14 cellular contexts compared by ENCODE assay signal in genomic region chr11:122711831-122712378, GRCh38. TPM values are rescaled to one million over a fixed set of nuclear protein-coding genes. Genes with fewer than 3 reads are reported as not detected.
A peak's percentile ranks its signal among the peaks of the same experiment; 100 is the strongest.
DNase-seq lines count a peak whose midpoint lies in the region; ATAC-seq and TF ChIP-seq lines count a peak whose summit lies in the region.
"Had no signal": no experiment of that assay in that cellular context is flagged by ENCODE, and none has a peak within 500 bp of the region (broad histone marks: within the 10 kb centered on the region; RNA-seq: fewer than 3 reads in every experiment).

No MANE protein-coding gene starts in this region.

- H3K36me3 Mint-ChIP-seq in T-helper 2 cell treated with Interferon-gamma antibody and Interleukin-4, amounts not matched to agents 5 μg/mL and 100 μg/mL, for 36 hours (ENCODE audit: low read depth), result no peaks in the 10 kb centered on the region
- H3K36me3 Mint-ChIP-seq in nephron progenitor cell (ENCODE audit: low read depth), result no peaks in the 10 kb centered on the region

- DNase-seq in DND-41 (no peak), NCI-H1092 treated with DMSO at 0.1 percent for 48 hours (lab: John Stamatoyannopoulos, UW) (peak; percentile 39), astrocyte of the spinal cord (ENCODE audit: low read depth, low spot score) (peak; percentile 75), mesenchymal stem cell (peak; percentile 56), NCI-H2196 (lab: John Stamatoyannopoulos, UW; ENCODE audit: unreplicated experiment) (no peak), germinal center (ENCODE audit: low spot score) (no peak), nephron progenitor cell (no peak)
- DNase-seq in T-helper 2 cell treated with Interferon-gamma antibody and Interleukin-4, amounts not matched to agents 5 μg/mL and 100 μg/mL, for 36 hours (ENCODE audit: low spot score), result no peak
- DNase-seq: H7; mucosa of descending colon; NCI-H2029 treated with DMSO at 0.1 percent for 48 hours; SJCRH30; stimulated activated naive CD4-positive, alpha-beta T cell treated with Interleukin-2 at 50 U/mL for 16 hours had no signal

- H3K4me3 ChIP-seq in DND-41 (ENCODE audit: low read depth in 1 of 2, low read length in 2 of 2) (no peak overlapping the region), astrocyte of the spinal cord (ENCODE audit: low read depth, low read length) (no peak overlapping the region), mesenchymal stem cell (ENCODE audit: insufficient read depth in 1 of 2, low read depth in 1 of 2, low read length in 2 of 2) (no peak overlapping the region)
- H3K4me3 ChIP-seq: adrenal gland, mucosa of descending colon, SJCRH30 had no signal

- H3K4me2 ChIP-seq in DND-41 (ENCODE audit: insufficient read depth, low read length) (no peak overlapping the region), mesenchymal stem cell (ENCODE audit: low read length, poor library complexity, severe bottlenecking) (no peak overlapping the region)

- H2AFZ ChIP-seq in DND-41 (ENCODE audit: low read depth, low read length) (no peak overlapping the region), mesenchymal stem cell (ENCODE audit: low read depth, low read length) (no peak overlapping the region)

- H2BK15ac ChIP-seq in mesenchymal stem cell (ENCODE audit: low read depth, poor library complexity, severe bottlenecking), result no peak overlapping the region

- H3K27me3 Mint-ChIP-seq in T-helper 2 cell treated with Interferon-gamma antibody and Interleukin-4, amounts not matched to agents 5 μg/mL and 100 μg/mL, for 36 hours (ENCODE audit: low read depth), result peaks cover 5% of the 10 kb centered on the region
- H3K27me3 Mint-ChIP-seq in nephron progenitor cell (ENCODE audit: low read depth, poor library complexity), result peaks cover 6% of the 10 kb centered on the region

- H3K79me1 ChIP-seq in mesenchymal stem cell (replicated peaks; ENCODE audit: low read length, poor library complexity, severe bottlenecking), result peaks cover 19% of the 10 kb centered on the region

- H2AK5ac ChIP-seq in mesenchymal stem cell (ENCODE audit: low read length, severe bottlenecking), result peak overlapping the region; percentile 54

- no peak overlapping the region for H3K9ac ChIP-seq in DND-41 (ENCODE audit: low read depth, low read length)
- no peak overlapping the region for H3K9ac ChIP-seq in mesenchymal stem cell (ENCODE audit: low read length)

- no peak overlapping the region for H3K14ac ChIP-seq in mesenchymal stem cell (ENCODE audit: low read length in 2 of 2)

- H3K79me2 ChIP-seq in DND-41 (ENCODE audit: insufficient read depth, low read length), result peaks cover 90% of the 10 kb centered on the region

- no peak overlapping the region for H3K23ac ChIP-seq in mesenchymal stem cell (ENCODE audit: low read length in 2 of 2)

- in situ Hi-C loops in astrocyte of the spinal cord (cut with HindIII; ENCODE audit: low sequenced_read_pairs), result no loop called here

- no peak overlapping the region for H2BK12ac ChIP-seq in mesenchymal stem cell (ENCODE audit: low read length in 2 of 2)

- no peak overlapping the region for H4K91ac ChIP-seq in mesenchymal stem cell (ENCODE audit: low read length)

- H3K9me3 Mint-ChIP-seq in T-helper 2 cell treated with Interferon-gamma antibody and Interleukin-4, amounts not matched to agents 5 μg/mL and 100 μg/mL, for 36 hours, result no peaks in the 10 kb centered on the region
- no peaks in the 10 kb centered on the region for H3K9me3 Mint-ChIP-seq in nephron progenitor cell

- no peak overlapping the region for H2BK5ac ChIP-seq in mesenchymal stem cell (ENCODE audit: low read depth, low read length, poor library complexity, severe bottlenecking)

- H3K36me3 ChIP-seq in DND-41 (ENCODE audit: insufficient read depth, low read length) (peaks cover 30% of the 10 kb centered on the region), mesenchymal stem cell (ENCODE audit: control insufficient read depth in 1 of 2, insufficient read depth in 2 of 2, low read depth in 1 of 2, low read length in 2 of 2) (peaks cover 0 to 4% of the 10 kb centered on the region in 2 experiments)
- H3K36me3 ChIP-seq: adrenal gland, SJCRH30 had no signal

- H2BK120ac ChIP-seq in mesenchymal stem cell (ENCODE audit: low read depth, low read length), result no peak overlapping the region

- H3K4me1 ChIP-seq in DND-41 (ENCODE audit: insufficient read depth, low read length) (peaks cover 58% of the 10 kb centered on the region), mesenchymal stem cell (ENCODE audit: control insufficient read depth, insufficient read depth, low read depth, low read length) (peaks cover 21% of the 10 kb centered on the region)
- H3K4me1 ChIP-seq: adrenal gland, SJCRH30 had no signal

- no peak overlapping the region for H3K18ac ChIP-seq in mesenchymal stem cell (ENCODE audit: low read depth in 1 of 2, low read length in 2 of 2)

- H3K27me3 ChIP-seq in DND-41 (ENCODE audit: insufficient read depth, low read length, poor library complexity) (no peaks in the 10 kb centered on the region), mesenchymal stem cell (ENCODE audit: control insufficient read depth in 1 of 2, insufficient read depth in 1 of 2, low read length in 2 of 2) (no peaks in the 10 kb centered on the region)
- H3K27me3 ChIP-seq: adrenal gland, SJCRH30 had no signal

- H3K9me3 ChIP-seq in DND-41 (ENCODE audit: insufficient read depth, low read length, severe bottlenecking) (no peaks in the 10 kb centered on the region), mesenchymal stem cell (ENCODE audit: control insufficient read depth, low read length) (no peaks in the 10 kb centered on the region)
- H3K9me3 ChIP-seq: adrenal gland, mucosa of descending colon, SJCRH30 had no signal

- ATAC-seq in DND-41 (ENCODE audit: insufficient read depth, low read depth), result no peak
- ATAC-seq: mucosa of descending colon had no signal

- H3K27ac Mint-ChIP-seq in T-helper 2 cell treated with Interferon-gamma antibody and Interleukin-4, amounts not matched to agents 5 μg/mL and 100 μg/mL, for 36 hours, result no peak overlapping the region
- H3K27ac Mint-ChIP-seq in nephron progenitor cell, result no peak overlapping the region

- H4K20me1 ChIP-seq in DND-41 (ENCODE audit: insufficient read depth, low read length), result no peaks in the 10 kb centered on the region

- H3K27ac ChIP-seq in DND-41 (ENCODE audit: low read length) (peak overlapping the region; percentile 70), mesenchymal stem cell (ENCODE audit: low read length, poor library complexity, severe bottlenecking) (peak overlapping the region; percentile 24)
- H3K27ac ChIP-seq: SJCRH30 had no signal

- no peak for TF ChIP-seq CTCF in DND-41 (IDR thresholded peaks at IDR 0.05; ENCODE audit: borderline replicate concordance, extremely low read depth, low read length, poor library complexity, severe bottlenecking)
- peak; percentile 41 for TF ChIP-seq CTCF in astrocyte of the spinal cord (IDR thresholded peaks at IDR 0.05; ENCODE audit: low read depth, low read length)
- TF ChIP-seq CTCF in nephron progenitor cell (IDR thresholded peaks at IDR 0.05), result no peak

- 68% methylated on average over 5 of the region's 5 CpGs for WGBS in mesenchymal stem cell

- no peak overlapping the region for H3K4ac ChIP-seq in mesenchymal stem cell (ENCODE audit: low read depth in 1 of 2, low read length in 2 of 2)

- peaks cover 14% of the 10 kb centered on the region for H3K4me1 Mint-ChIP-seq in T-helper 2 cell treated with Interferon-gamma antibody and Interleukin-4, amounts not matched to agents 5 μg/mL and 100 μg/mL, for 36 hours (ENCODE audit: low read depth)
- H3K4me1 Mint-ChIP-seq in nephron progenitor cell, result peaks cover 15% of the 10 kb centered on the region

- no peak overlapping the region for H4K8ac ChIP-seq in mesenchymal stem cell (ENCODE audit: low read length)

- H3K4me3 Mint-ChIP-seq in T-helper 2 cell treated with Interferon-gamma antibody and Interleukin-4, amounts not matched to agents 5 μg/mL and 100 μg/mL, for 36 hours, result no peak overlapping the region
- no peak overlapping the region for H3K4me3 Mint-ChIP-seq in nephron progenitor cell

RNA-seq across cellular contexts. Expression of gene UBASH3B, which starts 56.4 kb away (rescaled TPM):
- 23.3 TPM for polyA plus RNA-seq in mesenchymal stem cell (2013, experiment 1 of 2)
- 25.0 TPM for polyA plus RNA-seq in mesenchymal stem cell (2013, experiment 2 of 2)

Comparison
In these comparisons a context has a peak if more than half of its experiments do, and no peak if none do; other contexts are left out.
1. DNase-seq: peak in NCI-H1092 treated with DMSO at 0.1 percent for 48 hours (single experiment), astrocyte of the spinal cord (single experiment) and mesenchymal stem cell (single experiment); none in DND-41 (single experiment), T-helper 2 cell treated with Interferon-gamma antibody and Interleukin-4, amounts not matched to agents 5 μg/mL and 100 μg/mL, for 36 hours (single experiment), NCI-H2196 (single experiment), germinal center (single experiment) and nephron progenitor cell (single experiment).